In genomic region chr14:101585211-101585610, GRCh38 we compare ENCODE assay signal across 18 cellular contexts. TPM values are rescaled to one million over a fixed set of nuclear protein-coding genes. Genes with fewer than 3 reads are reported as not detected.
"Had no signal": no experiment of that assay in that cellular context is flagged by ENCODE, and none has a peak within 500 bp of the region (broad histone marks: within the 10 kb centered on the region; RNA-seq: fewer than 3 reads in every experiment).

No MANE protein-coding gene starts in this region.

- H3K9me3 Mint-ChIP-seq: mesothelial cell of epicardium, natural killer cell had no signal

- H3K4me3 ChIP-seq: esophagus muscularis mucosa, gastroesophageal sphincter, neural progenitor cell, stomach, thoracic aorta, transverse colon had no signal

- H3K4me2 ChIP-seq: neural progenitor cell had no signal

- H3K4me1 ChIP-seq: esophagus muscularis mucosa, gastroesophageal sphincter, stomach, transverse colon had no signal

- H3K36me3 ChIP-seq: esophagus muscularis mucosa, gastroesophageal sphincter, neural progenitor cell, stomach, thoracic aorta, transverse colon had no signal

- H3K36me3 Mint-ChIP-seq: mesothelial cell of epicardium, natural killer cell, neural progenitor cell had no signal

- H3K9ac ChIP-seq: neural progenitor cell had no signal

- H3K4me1 Mint-ChIP-seq: natural killer cell had no signal

- H2AFZ ChIP-seq: neural progenitor cell had no signal

- H3K27ac Mint-ChIP-seq: mesothelial cell of epicardium, natural killer cell, neural progenitor cell had no signal

- ATAC-seq: gastroesophageal sphincter, left colon had no signal

- H3K27ac ChIP-seq: epithelial cell of prostate, esophagus muscularis mucosa, gastroesophageal sphincter, neural progenitor cell, stomach, thoracic aorta, transverse colon had no signal

- H3K9me3 ChIP-seq: esophagus muscularis mucosa, gastroesophageal sphincter, stomach, thoracic aorta, transverse colon had no signal

- H3K4me3 Mint-ChIP-seq: mesothelial cell of epicardium, neural progenitor cell had no signal

- H3K27me3 ChIP-seq: transverse colon had no signal

- DNase-seq: effector memory CD4-positive, alpha-beta T cell; natural killer cell; occipital lobe; small intestine; stimulated activated CD4-positive, alpha-beta T cell treated with anti-CD3 and anti-CD28 coated beads, Interleukin-12 subunit alpha, Interleukin-12 subunit beta, amount 100 ng/mL, for 4 hours; stomach; substantia nigra; transverse colon had no signal

RNA-seq across cellular contexts. Expression of gene DIO3, which starts 23.9 kb away (rescaled TPM):
- total RNA-seq: fibroblast of villous mesenchyme, myocyte, natural killer cell, occipital lobe, pulmonary artery endothelial cell had no signal
